ENCODE assay signal across 21 cellular contexts in genomic region chr17:42301022-42301421, GRCh38. TPM values are rescaled to one million over a fixed set of nuclear protein-coding genes. Genes with fewer than 3 reads are reported as not detected.
DNase-seq lines count a peak whose midpoint lies in the region; ATAC-seq and FAIRE-seq lines count a peak whose summit lies in the region.
"Had no signal": no experiment of that assay in that cellular context is flagged by ENCODE, and none has a peak within 500 bp of the region (broad histone marks: within the 10 kb centered on the region; RNA-seq: fewer than 3 reads in every experiment).

No MANE protein-coding gene starts in this region.

- no peak overlapping the region for H3K23ac ChIP-seq in neuronal stem cell (ENCODE audit: low read depth, low read length, poor library complexity)

- H3K9me3 ChIP-seq in neuronal stem cell (replicated peaks in 1 of 2; ENCODE audit: control insufficient read depth in 2 of 2, insufficient read depth in 1 of 2, low read depth in 1 of 2, low read length in 2 of 2) (no peaks in the 10 kb centered on the region), small intestine (ENCODE audit: control insufficient read depth, low read depth) (no peaks in the 10 kb centered on the region)
- H3K9me3 ChIP-seq: BE2C, Caco-2 had no signal

- POLR2A ChIA-PET in activated naive CD8-positive, alpha-beta T cell treated with anti-CD3 and anti-CD28 coated beads, Interleukin-2, amount 10 ng/mL, durations not matched to agents 7 days and 5 days (lab: Charles Lee), result interaction anchor here (1.3 to 1.4 kb wide), 2 partner anchors 10 to 14 kb away, joined by 3 to 4 read pairs; no protein-coding TSS in a partner anchor

- H3K4me1 ChIP-seq in neuronal stem cell (ENCODE audit: control insufficient read depth in 2 of 2, insufficient read depth in 1 of 2, low read depth in 1 of 2, low read length in 2 of 2), result no peaks in the 10 kb centered on the region
- no peaks in the 10 kb centered on the region for H3K4me1 ChIP-seq in small intestine (ENCODE audit: control insufficient read depth in 2 of 2, insufficient read depth in 1 of 2, low read depth in 1 of 2, low read length in 1 of 2)
- H3K4me1 ChIP-seq: BE2C, Caco-2 had no signal

- H3K27ac ChIP-seq in neuronal stem cell (replicated peaks; ENCODE audit: low read length), result no peak overlapping the region
- no peak overlapping the region for H3K27ac ChIP-seq in small intestine (ENCODE audit: low read depth in 1 of 2, low read length in 1 of 2)

- H4K8ac ChIP-seq in neuronal stem cell (ENCODE audit: low read depth, low read length), result no peak overlapping the region

- H3K36me3 ChIP-seq in neuronal stem cell (replicated peaks in 1 of 2; ENCODE audit: control insufficient read depth in 2 of 2, insufficient read depth in 2 of 2, low read length in 2 of 2) (no peaks in the 10 kb centered on the region), small intestine (ENCODE audit: control insufficient read depth in 2 of 2, insufficient read depth in 2 of 2, low read length in 2 of 2) (peaks cover 7 to 8% of the 10 kb centered on the region in 2 donors)
- H3K36me3 ChIP-seq: BE2C had no signal

- no peak overlapping the region for H3K14ac ChIP-seq in neuronal stem cell (ENCODE audit: low read length)

- no peaks in the 10 kb centered on the region for H3K9me3 Mint-ChIP-seq in activated naive CD8-positive, alpha-beta T cell treated with anti-CD3 and anti-CD28 coated beads, Interleukin-2, amount 10 ng/mL, durations not matched to agents 7 days and 5 days
- no peaks in the 10 kb centered on the region for H3K9me3 Mint-ChIP-seq in activated naive CD8-positive, alpha-beta T cell treated with anti-CD3 and anti-CD28 coated beads, Interleukin-2, amount 50 U/mL, for 24 hours
- no peaks in the 10 kb centered on the region for H3K9me3 Mint-ChIP-seq in activated T-helper 2 cell treated with anti-CD3 and anti-CD28 coated beads, Interferon-gamma antibody, Interleukin-2, Interleukin-4, amounts not matched to agents 10 μg/mL and 5 μg/mL and 100 μg/mL, durations not matched to agents 14 hours and 24 hours and 36 hours
- H3K9me3 Mint-ChIP-seq in stimulated activated naive CD8-positive, alpha-beta T cell treated with anti-CD3 and anti-CD28 coated beads, Interleukin-15, amount 100 ng/mL, for 72 hours, result no peaks in the 10 kb centered on the region
- H3K9me3 Mint-ChIP-seq: CD4-positive, CD25-positive, alpha-beta regulatory T cell; GM23338; HFFc6 had no signal

- H3K79me1 ChIP-seq in neuronal stem cell (ENCODE audit: low read depth, low read length), result no peaks in the 10 kb centered on the region

- no peak overlapping the region for H2BK120ac ChIP-seq in neuronal stem cell (ENCODE audit: low read depth, low read length)

- H2BK5ac ChIP-seq in neuronal stem cell (ENCODE audit: low read length), result no peak overlapping the region

- no peak for FAIRE-seq in small intestine (lab: Jason Lieb, UNC)
- FAIRE-seq: A204.1, D721Med, G401.6, GM12891, GM19239, H54 had no signal

- H3K36me3 Mint-ChIP-seq in activated naive CD8-positive, alpha-beta T cell treated with anti-CD3 and anti-CD28 coated beads, Interleukin-2, amount 10 ng/mL, durations not matched to agents 7 days and 5 days, result peaks cover 30% of the 10 kb centered on the region
- H3K36me3 Mint-ChIP-seq in activated naive CD8-positive, alpha-beta T cell treated with anti-CD3 and anti-CD28 coated beads, Interleukin-2, amount 50 U/mL, for 24 hours (ENCODE audit: low read depth), result peaks cover 55% of the 10 kb centered on the region
- peaks cover 68% of the 10 kb centered on the region for H3K36me3 Mint-ChIP-seq in activated T-helper 2 cell treated with anti-CD3 and anti-CD28 coated beads, Interferon-gamma antibody, Interleukin-2, Interleukin-4, amounts not matched to agents 10 μg/mL and 5 μg/mL and 100 μg/mL, durations not matched to agents 14 hours and 24 hours and 36 hours (ENCODE audit: low read depth)

- H2AK5ac ChIP-seq in neuronal stem cell (ENCODE audit: low read depth, low read length), result no peak overlapping the region

- H4K91ac ChIP-seq in neuronal stem cell (ENCODE audit: low read depth, low read length, poor library complexity), result no peak overlapping the region

- H3K27me3 ChIP-seq in neuronal stem cell (ENCODE audit: control insufficient read depth in 3 of 3, insufficient read depth in 3 of 3, low read depth in 1 of 3, low read length in 3 of 3) (no peaks in the 10 kb centered on the region), small intestine (ENCODE audit: control insufficient read depth in 2 of 2, insufficient read depth in 2 of 2, low read length in 2 of 2) (no peaks in the 10 kb centered on the region)
- H3K27me3 ChIP-seq: BE2C had no signal

- no peak overlapping the region for H3K4me3 Mint-ChIP-seq in activated naive CD8-positive, alpha-beta T cell treated with anti-CD3 and anti-CD28 coated beads, Interleukin-2, amount 10 ng/mL, durations not matched to agents 7 days and 5 days
- H3K4me3 Mint-ChIP-seq in activated naive CD8-positive, alpha-beta T cell treated with anti-CD3 and anti-CD28 coated beads, Interleukin-2, amount 50 U/mL, for 24 hours, result no peak overlapping the region
- H3K4me3 Mint-ChIP-seq in activated T-helper 2 cell treated with anti-CD3 and anti-CD28 coated beads, Interferon-gamma antibody, Interleukin-2, Interleukin-4, amounts not matched to agents 10 μg/mL and 5 μg/mL and 100 μg/mL, durations not matched to agents 14 hours and 24 hours and 36 hours (ENCODE audit: low read depth), result no peak overlapping the region
- no peak overlapping the region for H3K4me3 Mint-ChIP-seq in stimulated activated naive CD8-positive, alpha-beta T cell treated with anti-CD3 and anti-CD28 coated beads, Interleukin-15, amount 100 ng/mL, for 72 hours
- H3K4me3 Mint-ChIP-seq: CD4-positive, CD25-positive, alpha-beta regulatory T cell; GM23338; HFFc6 had no signal

- intact Hi-C loops in activated T-helper 2 cell treated with anti-CD3 and anti-CD28 coated beads, Interferon-gamma antibody, Interleukin-2, Interleukin-4, amounts not matched to agents 10 μg/mL and 5 μg/mL and 100 μg/mL, durations not matched to agents 14 hours and 24 hours and 36 hours (cut with micrococcal nuclease), result no loop called here

- ATAC-seq in activated naive CD8-positive, alpha-beta T cell treated with anti-CD3 and anti-CD28 coated beads, Interleukin-2, amount 10 ng/mL, durations not matched to agents 7 days and 5 days (ENCODE audit: low read depth), result no peak
- no peak for ATAC-seq in activated naive CD8-positive, alpha-beta T cell treated with anti-CD3 and anti-CD28 coated beads, Interleukin-2, amount 50 U/mL, for 24 hours
- ATAC-seq in stimulated activated naive CD8-positive, alpha-beta T cell treated with anti-CD3 and anti-CD28 coated beads, Interleukin-15, amount 100 ng/mL, for 72 hours, result no peak
- ATAC-seq: HCT116 had no signal

- H3K18ac ChIP-seq in neuronal stem cell (ENCODE audit: low read length), result no peak overlapping the region

- no peak overlapping the region for H3K4ac ChIP-seq in neuronal stem cell (ENCODE audit: low read length)

- no peak overlapping the region for H2AFZ ChIP-seq in neuronal stem cell (ENCODE audit: low read length)
- H2AFZ ChIP-seq: GM23338 had no signal

- no peaks in the 10 kb centered on the region for H3K27me3 Mint-ChIP-seq in activated naive CD8-positive, alpha-beta T cell treated with anti-CD3 and anti-CD28 coated beads, Interleukin-2, amount 10 ng/mL, durations not matched to agents 7 days and 5 days
- H3K27me3 Mint-ChIP-seq in activated naive CD8-positive, alpha-beta T cell treated with anti-CD3 and anti-CD28 coated beads, Interleukin-2, amount 50 U/mL, for 24 hours, result no peaks in the 10 kb centered on the region
- H3K27me3 Mint-ChIP-seq in activated T-helper 2 cell treated with anti-CD3 and anti-CD28 coated beads, Interferon-gamma antibody, Interleukin-2, Interleukin-4, amounts not matched to agents 10 μg/mL and 5 μg/mL and 100 μg/mL, durations not matched to agents 14 hours and 24 hours and 36 hours (ENCODE audit: low read depth), result no peaks in the 10 kb centered on the region
- no peaks in the 10 kb centered on the region for H3K27me3 Mint-ChIP-seq in stimulated activated naive CD8-positive, alpha-beta T cell treated with anti-CD3 and anti-CD28 coated beads, Interleukin-15, amount 100 ng/mL, for 72 hours
- H3K27me3 Mint-ChIP-seq: CD4-positive, CD25-positive, alpha-beta regulatory T cell had no signal

- no peak overlapping the region for H3K9ac ChIP-seq in neuronal stem cell (ENCODE audit: low read depth, low read length, poor library complexity)

- peak overlapping the region; percentile 58 for H2BK12ac ChIP-seq in neuronal stem cell (ENCODE audit: low read length)

- no peak for DNase-seq in activated naive CD8-positive, alpha-beta T cell treated with anti-CD3 and anti-CD28 coated beads, Interleukin-2, amount 10 ng/mL, durations not matched to agents 7 days and 5 days
- DNase-seq in activated naive CD8-positive, alpha-beta T cell treated with anti-CD3 and anti-CD28 coated beads, Interleukin-2, amount 50 U/mL, for 24 hours, result no peak
- DNase-seq in activated T-helper 2 cell treated with anti-CD3 and anti-CD28 coated beads, Interferon-gamma antibody, Interleukin-2, Interleukin-4, amounts not matched to agents 10 μg/mL and 5 μg/mL and 100 μg/mL, durations not matched to agents 14 hours and 24 hours and 36 hours (ENCODE audit: low spot score), result no peak
- DNase-seq in neuronal stem cell (ENCODE audit: low spot score) (no peak), small intestine (no peak)
- no peak for DNase-seq in stimulated activated naive CD8-positive, alpha-beta T cell treated with anti-CD3 and anti-CD28 coated beads, Interleukin-15, amount 100 ng/mL, for 72 hours
- no peak for DNase-seq in stimulated activated naive CD4-positive, alpha-beta T cell (lab: John Stamatoyannopoulos, UW)
- DNase-seq: ACHN; BE2C; C1 segment of cervical spinal cord; Caco-2; CD4-positive, CD25-positive, alpha-beta regulatory T cell; HFFc6 had no signal

- H3K4me3 ChIP-seq in neuronal stem cell (ENCODE audit: low read length in 2 of 2) (no peak overlapping the region), small intestine (ENCODE audit: low read depth in 1 of 2, low read length in 2 of 2) (no peak overlapping the region)
- H3K4me3 ChIP-seq: GM23338 had no signal

- H3K4me2 ChIP-seq in neuronal stem cell (ENCODE audit: insufficient read depth, low read length, poor library complexity, severe bottlenecking), result no peak overlapping the region
- H3K4me2 ChIP-seq: GM23338 had no signal

- no peak overlapping the region for H2BK15ac ChIP-seq in neuronal stem cell (ENCODE audit: low read length)

- WGBS in neuronal stem cell (ENCODE audit: extremely low coverage in 2 of 2, insufficient read length in 2 of 2, insufficient replicate concordance in 1 of 2), 2 donors, result no CpG with 5 or more reads among the region's 9 CpGs
- 91 to 95% (median 92%) methylated on average over 9 of the region's 9 CpGs for WGBS in small intestine, 3 donors

- peak overlapping the region; percentile 45 for H3K27ac Mint-ChIP-seq in activated naive CD8-positive, alpha-beta T cell treated with anti-CD3 and anti-CD28 coated beads, Interleukin-2, amount 10 ng/mL, durations not matched to agents 7 days and 5 days
- H3K27ac Mint-ChIP-seq in activated naive CD8-positive, alpha-beta T cell treated with anti-CD3 and anti-CD28 coated beads, Interleukin-2, amount 50 U/mL, for 24 hours, result no peak overlapping the region
- peak overlapping the region; percentile 22 for H3K27ac Mint-ChIP-seq in activated T-helper 2 cell treated with anti-CD3 and anti-CD28 coated beads, Interferon-gamma antibody, Interleukin-2, Interleukin-4, amounts not matched to agents 10 μg/mL and 5 μg/mL and 100 μg/mL, durations not matched to agents 14 hours and 24 hours and 36 hours
- no peak overlapping the region for H3K27ac Mint-ChIP-seq in stimulated activated naive CD8-positive, alpha-beta T cell treated with anti-CD3 and anti-CD28 coated beads, Interleukin-15, amount 100 ng/mL, for 72 hours
- H3K27ac Mint-ChIP-seq: GM23338, HFFc6 had no signal

- peaks cover 5% of the 10 kb centered on the region for H3K4me1 Mint-ChIP-seq in activated naive CD8-positive, alpha-beta T cell treated with anti-CD3 and anti-CD28 coated beads, Interleukin-2, amount 10 ng/mL, durations not matched to agents 7 days and 5 days
- peaks cover 14% of the 10 kb centered on the region for H3K4me1 Mint-ChIP-seq in activated naive CD8-positive, alpha-beta T cell treated with anti-CD3 and anti-CD28 coated beads, Interleukin-2, amount 50 U/mL, for 24 hours
- peaks cover 15% of the 10 kb centered on the region for H3K4me1 Mint-ChIP-seq in activated T-helper 2 cell treated with anti-CD3 and anti-CD28 coated beads, Interferon-gamma antibody, Interleukin-2, Interleukin-4, amounts not matched to agents 10 μg/mL and 5 μg/mL and 100 μg/mL, durations not matched to agents 14 hours and 24 hours and 36 hours (ENCODE audit: low read depth)
- peaks cover 31% of the 10 kb centered on the region for H3K4me1 Mint-ChIP-seq in stimulated activated naive CD8-positive, alpha-beta T cell treated with anti-CD3 and anti-CD28 coated beads, Interleukin-15, amount 100 ng/mL, for 72 hours

RNA-seq across cellular contexts. Expression of gene STAT5A, which starts 12.7 kb away (rescaled TPM):
- total RNA-seq in activated naive CD8-positive, alpha-beta T cell treated with anti-CD3 and anti-CD28 coated beads, Interleukin-2, amount 10 ng/mL, durations not matched to agents 7 days and 5 days, result 100 to 1,000 TPM; 125 to 131 TPM
- total RNA-seq in activated T-helper 2 cell treated with anti-CD3 and anti-CD28 coated beads, Interferon-gamma antibody, Interleukin-2, Interleukin-4, amounts not matched to agents 10 μg/mL and 5 μg/mL and 100 μg/mL, durations not matched to agents 14 hours and 24 hours and 36 hours, result 288 and 302 TPM in 2 replicates
- 1.8 TPM for polyA plus RNA-seq in neuronal stem cell (2013, experiment 1 of 2)
- polyA plus RNA-seq in neuronal stem cell (2013, experiment 2 of 2), result 1.7 TPM
- polyA plus RNA-seq in small intestine, result 10 to 100 TPM in 2 of 3 donors, 1 to 10 TPM in 1; 2.7 to 18.3 (median 11.3) TPM

RNA-seq across cellular contexts. Expression of gene STAT5B, which starts 24.8 kb away (rescaled TPM):
- 100 to 1,000 TPM; 131 to 134 TPM for total RNA-seq in activated naive CD8-positive, alpha-beta T cell treated with anti-CD3 and anti-CD28 coated beads, Interleukin-2, amount 10 ng/mL, durations not matched to agents 7 days and 5 days
- 162 and 164 TPM in 2 replicates for total RNA-seq in activated T-helper 2 cell treated with anti-CD3 and anti-CD28 coated beads, Interferon-gamma antibody, Interleukin-2, Interleukin-4, amounts not matched to agents 10 μg/mL and 5 μg/mL and 100 μg/mL, durations not matched to agents 14 hours and 24 hours and 36 hours
- polyA plus RNA-seq in neuronal stem cell (2013, experiment 1 of 2), result 38.6 TPM
- polyA plus RNA-seq in neuronal stem cell (2013, experiment 2 of 2), result 40.6 TPM
- 10 to 100 TPM; 13.4 to 22.0 (median 18.1) TPM for polyA plus RNA-seq in small intestine

Comparison
In these comparisons a context has a peak if more than half of its experiments do, and no peak if none do; other contexts are left out.
1. H3K27ac Mint-ChIP-seq: peak in activated naive CD8-positive, alpha-beta T cell treated with anti-CD3 and anti-CD28 coated beads, Interleukin-2, amount 10 ng/mL, durations not matched to agents 7 days and 5 days (single experiment) and activated T-helper 2 cell treated with anti-CD3 and anti-CD28 coated beads, Interferon-gamma antibody, Interleukin-2, Interleukin-4, amounts not matched to agents 10 μg/mL and 5 μg/mL and 100 μg/mL, durations not matched to agents 14 hours and 24 hours and 36 hours (single experiment); none in activated naive CD8-positive, alpha-beta T cell treated with anti-CD3 and anti-CD28 coated beads, Interleukin-2, amount 50 U/mL, for 24 hours (single experiment) and stimulated activated naive CD8-positive, alpha-beta T cell treated with anti-CD3 and anti-CD28 coated beads, Interleukin-15, amount 100 ng/mL, for 72 hours (0 of 2).